Comparison of ENCODE assay signal across 24 cellular contexts in the genomic region with DNA sequence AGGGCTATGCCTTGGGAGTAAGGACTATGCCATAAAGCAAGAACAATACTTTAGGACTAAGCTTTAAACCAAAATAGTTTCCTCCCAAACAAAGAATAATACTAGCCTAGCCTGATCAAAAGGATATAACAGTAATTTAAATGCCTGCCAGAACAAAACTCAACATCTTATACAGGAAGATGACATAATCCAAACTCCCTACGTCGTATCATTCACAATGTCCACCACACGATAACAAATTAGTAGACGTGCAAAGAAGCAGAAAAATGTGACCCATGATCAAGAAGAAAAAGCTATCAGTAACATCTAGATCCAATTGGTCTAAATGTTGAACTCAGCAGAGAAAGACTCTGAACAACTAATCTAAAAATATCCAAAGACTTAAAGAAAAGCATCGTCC.
DNase-seq lines count a peak whose midpoint lies in the region; ATAC-seq, FAIRE-seq and TF ChIP-seq lines count a peak whose summit lies in the region.
"Had no signal": no experiment of that assay in that cellular context is flagged by ENCODE, and none has a peak within 500 bp of the region (broad histone marks: within the 10 kb centered on the region; RNA-seq: fewer than 3 reads in every experiment).

No MANE protein-coding gene starts in this region.

- H3K36me3 ChIP-seq in HEK293 (ENCODE audit: control insufficient read depth in 2 of 2, insufficient read depth in 1 of 2, low read length in 2 of 2) (no peaks in the 10 kb centered on the region), SJCRH30 (no peaks in the 10 kb centered on the region)
- H3K36me3 ChIP-seq: BE2C, BLaER1 had no signal

- no peak for FAIRE-seq in GM12892 (lab: Jason Lieb, UNC)
- FAIRE-seq: A204.1, D721Med, G401.6, GM12891, GM18507 had no signal

- H3K4me1 ChIP-seq in HEK293 (ENCODE audit: control insufficient read depth, insufficient read depth, low read length): no peaks in the 10 kb centered on the region
- H3K4me1 ChIP-seq in SJCRH30: no peaks in the 10 kb centered on the region
- H3K4me1 ChIP-seq: BE2C, Caco-2 had no signal

- CTCF ChIA-PET in HEK293 (lab: Yijun Ruan, JAX): interaction anchor here (0.6 to 0.9 kb wide), 3 partner anchors 23 to 336 kb away, joined by 3 read pairs; no protein-coding TSS in a partner anchor

- H3K27ac ChIP-seq in HEK293 (ENCODE audit: extremely low read depth, low read depth, low read length): no peak overlapping the region
- H3K27ac ChIP-seq in SJCRH30: no peak overlapping the region
- H3K27ac ChIP-seq: BLaER1 had no signal

- no peak for TF ChIP-seq CTCF in HEK293 (tag by site-specific recombination; IDR thresholded peaks at IDR 0.05)

- peaks cover 12% of the 10 kb centered on the region for H3K4me1 Mint-ChIP-seq in T-helper 17 cell

- no peak for ATAC-seq in T-helper 17 cell

- H3K27ac Mint-ChIP-seq in T-helper 17 cell: no peak overlapping the region
- H3K27ac Mint-ChIP-seq: CD14-positive monocyte; CD4-positive, alpha-beta memory T cell; CD4-positive, CD25-positive, alpha-beta regulatory T cell; CD8-positive, alpha-beta memory T cell had no signal

- POLR2A ChIA-PET in HEK293 (lab: Yijun Ruan, JAX): no interaction called here

- H3K4me3 ChIP-seq in HEK293 (ENCODE audit: low read depth, low read length): no peak overlapping the region
- H3K4me3 ChIP-seq in SJCRH30: no peak overlapping the region
- H3K4me3 ChIP-seq: BLaER1 had no signal

- H3K27me3 ChIP-seq in SJCRH30: no peaks in the 10 kb centered on the region
- H3K27me3 ChIP-seq: BE2C had no signal

- H3K27me3 Mint-ChIP-seq in T-helper 17 cell: peaks cover 4% of the 10 kb centered on the region
- H3K27me3 Mint-ChIP-seq: CD4-positive, alpha-beta memory T cell; CD8-positive, alpha-beta memory T cell had no signal

- no peak for TF ChIP-seq POLR2A in GM12892 (IDR thresholded peaks at IDR 0.05; ENCODE audit: low read depth, low read length)

- peak overlapping the region; percentile 34 for H3K4me3 Mint-ChIP-seq in T-helper 17 cell
- H3K4me3 Mint-ChIP-seq: CD14-positive monocyte; CD4-positive, alpha-beta memory T cell; CD4-positive, CD25-positive, alpha-beta regulatory T cell; CD8-positive, alpha-beta memory T cell had no signal

- H3K36me3 Mint-ChIP-seq in T-helper 17 cell (ENCODE audit: low read depth): no peaks in the 10 kb centered on the region
- H3K36me3 Mint-ChIP-seq: CD14-positive monocyte; CD4-positive, alpha-beta memory T cell; CD4-positive, CD25-positive, alpha-beta regulatory T cell; CD8-positive, alpha-beta memory T cell had no signal

- no peaks in the 10 kb centered on the region for H3K9me3 ChIP-seq in HEK293 (ENCODE audit: control insufficient read depth, insufficient read depth, low read depth, low read length)
- H3K9me3 ChIP-seq in T-helper 17 cell (ENCODE audit: control insufficient read depth, low read length, poor library complexity, severe bottlenecking): no peaks in the 10 kb centered on the region
- no peaks in the 10 kb centered on the region for H3K9me3 ChIP-seq in SJCRH30 (replicated peaks)
- H3K9me3 ChIP-seq: BE2C, BLaER1, Caco-2 had no signal

- DNase-seq in T-helper 17 cell (no peak), dermis blood vessel endothelial cell (peak; percentile 24), SJCRH30 (no peak), COLO668 (lab: John Stamatoyannopoulos, UW; ENCODE audit: unreplicated experiment) (no peak), GM12892 (ENCODE audit: insufficient read length) (no peak)
- DNase-seq: 8988T; ACHN; BE2C; C1 segment of cervical spinal cord; Caco-2; Calu3; CD4-positive, alpha-beta memory T cell; CD4-positive, CD25-positive, alpha-beta regulatory T cell; CD8-positive, alpha-beta memory T cell; DMS79 treated with DMSO at 0.1 percent for 48 hours; GF-D8 had no signal

TF ChIP-seq in HEK293, 187 proteins besides CTCF, POLR2A, EP300 and RAD21:
- TF ChIP-seq, protein P1, sequence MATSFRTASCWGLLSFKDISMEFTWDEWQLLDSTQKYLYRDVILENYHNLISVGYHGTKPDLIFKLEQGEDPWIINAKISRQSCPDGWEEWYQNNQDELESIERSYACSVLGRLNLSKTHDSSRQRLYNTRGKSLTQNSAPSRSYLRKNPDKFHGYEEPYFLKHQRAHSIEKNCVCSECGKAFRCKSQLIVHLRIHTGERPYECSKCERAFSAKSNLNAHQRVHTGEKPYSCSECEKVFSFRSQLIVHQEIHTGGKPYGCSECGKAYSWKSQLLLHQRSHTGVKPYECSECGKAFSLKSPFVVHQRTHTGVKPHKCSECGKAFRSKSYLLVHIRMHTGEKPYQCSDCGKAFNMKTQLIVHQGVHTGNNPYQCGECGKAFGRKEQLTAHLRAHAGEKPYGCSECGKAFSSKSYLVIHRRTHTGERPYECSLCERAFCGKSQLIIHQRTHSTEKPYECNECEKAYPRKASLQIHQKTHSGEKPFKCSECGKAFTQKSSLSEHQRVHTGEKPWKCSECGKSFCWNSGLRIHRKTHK (tag by site-specific recombination; IDR thresholded peaks at IDR 0.05): peak; percentile 72; the same call in 1 of the 2 replicates
- TF ChIP-seq, protein P2, sequence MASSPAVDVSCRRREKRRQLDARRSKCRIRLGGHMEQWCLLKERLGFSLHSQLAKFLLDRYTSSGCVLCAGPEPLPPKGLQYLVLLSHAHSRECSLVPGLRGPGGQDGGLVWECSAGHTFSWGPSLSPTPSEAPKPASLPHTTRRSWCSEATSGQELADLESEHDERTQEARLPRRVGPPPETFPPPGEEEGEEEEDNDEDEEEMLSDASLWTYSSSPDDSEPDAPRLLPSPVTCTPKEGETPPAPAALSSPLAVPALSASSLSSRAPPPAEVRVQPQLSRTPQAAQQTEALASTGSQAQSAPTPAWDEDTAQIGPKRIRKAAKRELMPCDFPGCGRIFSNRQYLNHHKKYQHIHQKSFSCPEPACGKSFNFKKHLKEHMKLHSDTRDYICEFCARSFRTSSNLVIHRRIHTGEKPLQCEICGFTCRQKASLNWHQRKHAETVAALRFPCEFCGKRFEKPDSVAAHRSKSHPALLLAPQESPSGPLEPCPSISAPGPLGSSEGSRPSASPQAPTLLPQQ (tag by site-specific recombination; IDR thresholded peaks at IDR 0.05): no peak
